In the genomic region with DNA sequence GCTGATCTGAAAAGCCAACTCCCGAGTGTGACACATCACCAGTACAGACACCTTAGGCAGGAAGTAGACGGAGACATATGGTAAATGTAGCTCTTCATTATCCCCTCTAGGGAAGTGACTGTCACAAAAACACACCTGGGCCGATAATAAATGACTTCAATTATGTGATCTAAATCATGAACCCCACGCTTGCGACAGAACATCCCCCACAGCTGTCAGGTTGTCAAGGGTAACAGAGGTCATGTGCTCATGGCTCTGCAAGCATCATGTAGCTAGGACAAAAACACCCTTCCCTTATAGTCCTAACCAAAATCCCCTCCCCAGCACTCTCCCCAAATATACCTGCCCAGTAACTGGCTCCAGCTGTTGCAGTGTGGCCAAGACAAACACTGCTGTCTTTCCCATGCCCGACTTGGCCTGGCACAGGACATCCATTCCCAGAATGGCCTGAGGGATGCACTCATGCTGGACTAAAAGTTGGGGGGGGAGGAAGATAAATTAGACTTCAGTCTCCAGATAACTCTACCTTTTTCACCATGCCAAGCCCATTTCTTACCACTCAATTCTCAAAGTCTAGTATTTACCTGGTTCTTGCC, we compare ENCODE assay signal across 1 cellular context.
TF ChIP-seq lines count a peak whose summit lies in the region.

No MANE protein-coding gene starts in this region.

TF ChIP-seq in neural cell, 6 proteins besides CTCF, POLR2A, EP300 and RAD21:
- TF ChIP-seq TAF1 (IDR thresholded peaks at IDR 0.05; ENCODE audit: low read depth) (no peak), POLR2AphosphoS5 (IDR thresholded peaks at IDR 0.05) (no peak), SMC3 (conservative IDR thresholded peaks at IDR 0.05; ENCODE audit: poor library complexity) (no peak), MXI1 (conservative IDR thresholded peaks at IDR 0.05; ENCODE audit: poor library complexity, severe bottlenecking) (no peak), EZH2 (IDR thresholded peaks at IDR 0.05; ENCODE audit: borderline replicate concordance, insufficient read depth, low read length, poor library complexity, severe bottlenecking) (no peak)
- TF ChIP-seq, protein P1, sequence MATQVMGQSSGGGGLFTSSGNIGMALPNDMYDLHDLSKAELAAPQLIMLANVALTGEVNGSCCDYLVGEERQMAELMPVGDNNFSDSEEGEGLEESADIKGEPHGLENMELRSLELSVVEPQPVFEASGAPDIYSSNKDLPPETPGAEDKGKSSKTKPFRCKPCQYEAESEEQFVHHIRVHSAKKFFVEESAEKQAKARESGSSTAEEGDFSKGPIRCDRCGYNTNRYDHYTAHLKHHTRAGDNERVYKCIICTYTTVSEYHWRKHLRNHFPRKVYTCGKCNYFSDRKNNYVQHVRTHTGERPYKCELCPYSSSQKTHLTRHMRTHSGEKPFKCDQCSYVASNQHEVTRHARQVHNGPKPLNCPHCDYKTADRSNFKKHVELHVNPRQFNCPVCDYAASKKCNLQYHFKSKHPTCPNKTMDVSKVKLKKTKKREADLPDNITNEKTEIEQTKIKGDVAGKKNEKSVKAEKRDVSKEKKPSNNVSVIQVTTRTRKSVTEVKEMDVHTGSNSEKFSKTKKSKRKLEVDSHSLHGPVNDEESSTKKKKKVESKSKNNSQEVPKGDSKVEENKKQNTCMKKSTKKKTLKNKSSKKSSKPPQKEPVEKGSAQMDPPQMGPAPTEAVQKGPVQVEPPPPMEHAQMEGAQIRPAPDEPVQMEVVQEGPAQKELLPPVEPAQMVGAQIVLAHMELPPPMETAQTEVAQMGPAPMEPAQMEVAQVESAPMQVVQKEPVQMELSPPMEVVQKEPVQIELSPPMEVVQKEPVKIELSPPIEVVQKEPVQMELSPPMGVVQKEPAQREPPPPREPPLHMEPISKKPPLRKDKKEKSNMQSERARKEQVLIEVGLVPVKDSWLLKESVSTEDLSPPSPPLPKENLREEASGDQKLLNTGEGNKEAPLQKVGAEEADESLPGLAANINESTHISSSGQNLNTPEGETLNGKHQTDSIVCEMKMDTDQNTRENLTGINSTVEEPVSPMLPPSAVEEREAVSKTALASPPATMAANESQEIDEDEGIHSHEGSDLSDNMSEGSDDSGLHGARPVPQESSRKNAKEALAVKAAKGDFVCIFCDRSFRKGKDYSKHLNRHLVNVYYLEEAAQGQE (IDR thresholded peaks at IDR 0.05; ENCODE audit: borderline replicate concordance): no peak
